1 cellular context compared by ENCODE assay signal in the genomic region with DNA sequence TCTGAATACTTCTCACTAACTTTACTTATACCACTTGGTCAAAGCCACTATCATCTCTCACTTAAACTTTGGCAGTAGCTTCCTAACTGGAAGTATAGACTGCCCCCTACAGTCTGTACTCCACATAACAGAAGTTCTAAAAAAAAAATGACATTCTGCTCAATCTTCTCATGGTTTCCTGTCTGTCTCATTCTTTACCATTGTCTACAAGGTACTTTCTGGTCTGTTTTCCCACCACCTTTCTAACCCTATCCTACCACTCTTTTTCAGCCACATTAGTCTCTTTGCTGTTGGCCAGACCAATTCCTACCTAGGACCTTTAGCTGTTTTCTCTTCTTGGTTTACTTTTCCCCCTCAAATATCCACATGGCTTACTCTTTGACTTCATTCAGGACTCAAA.
TF ChIP-seq lines count a peak whose summit lies in the region.

No MANE protein-coding gene starts in this region.

TF ChIP-seq in GM12878, 131 proteins besides CTCF, POLR2A, EP300 and RAD21 (continued from another document and continues in another):
- TF ChIP-seq, protein P1, sequence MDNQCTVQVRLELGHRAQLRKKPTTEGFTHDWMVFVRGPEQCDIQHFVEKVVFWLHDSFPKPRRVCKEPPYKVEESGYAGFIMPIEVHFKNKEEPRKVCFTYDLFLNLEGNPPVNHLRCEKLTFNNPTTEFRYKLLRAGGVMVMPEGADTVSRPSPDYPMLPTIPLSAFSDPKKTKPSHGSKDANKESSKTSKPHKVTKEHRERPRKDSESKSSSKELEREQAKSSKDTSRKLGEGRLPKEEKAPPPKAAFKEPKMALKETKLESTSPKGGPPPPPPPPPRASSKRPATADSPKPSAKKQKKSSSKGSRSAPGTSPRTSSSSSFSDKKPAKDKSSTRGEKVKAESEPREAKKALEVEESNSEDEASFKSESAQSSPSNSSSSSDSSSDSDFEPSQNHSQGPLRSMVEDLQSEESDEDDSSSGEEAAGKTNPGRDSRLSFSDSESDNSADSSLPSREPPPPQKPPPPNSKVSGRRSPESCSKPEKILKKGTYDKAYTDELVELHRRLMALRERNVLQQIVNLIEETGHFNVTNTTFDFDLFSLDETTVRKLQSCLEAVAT (IDR thresholded peaks at IDR 0.05): 0 out of 2 replicates have a peak, but pooled peaks have one; percentile 33
- TF ChIP-seq, protein P2, sequence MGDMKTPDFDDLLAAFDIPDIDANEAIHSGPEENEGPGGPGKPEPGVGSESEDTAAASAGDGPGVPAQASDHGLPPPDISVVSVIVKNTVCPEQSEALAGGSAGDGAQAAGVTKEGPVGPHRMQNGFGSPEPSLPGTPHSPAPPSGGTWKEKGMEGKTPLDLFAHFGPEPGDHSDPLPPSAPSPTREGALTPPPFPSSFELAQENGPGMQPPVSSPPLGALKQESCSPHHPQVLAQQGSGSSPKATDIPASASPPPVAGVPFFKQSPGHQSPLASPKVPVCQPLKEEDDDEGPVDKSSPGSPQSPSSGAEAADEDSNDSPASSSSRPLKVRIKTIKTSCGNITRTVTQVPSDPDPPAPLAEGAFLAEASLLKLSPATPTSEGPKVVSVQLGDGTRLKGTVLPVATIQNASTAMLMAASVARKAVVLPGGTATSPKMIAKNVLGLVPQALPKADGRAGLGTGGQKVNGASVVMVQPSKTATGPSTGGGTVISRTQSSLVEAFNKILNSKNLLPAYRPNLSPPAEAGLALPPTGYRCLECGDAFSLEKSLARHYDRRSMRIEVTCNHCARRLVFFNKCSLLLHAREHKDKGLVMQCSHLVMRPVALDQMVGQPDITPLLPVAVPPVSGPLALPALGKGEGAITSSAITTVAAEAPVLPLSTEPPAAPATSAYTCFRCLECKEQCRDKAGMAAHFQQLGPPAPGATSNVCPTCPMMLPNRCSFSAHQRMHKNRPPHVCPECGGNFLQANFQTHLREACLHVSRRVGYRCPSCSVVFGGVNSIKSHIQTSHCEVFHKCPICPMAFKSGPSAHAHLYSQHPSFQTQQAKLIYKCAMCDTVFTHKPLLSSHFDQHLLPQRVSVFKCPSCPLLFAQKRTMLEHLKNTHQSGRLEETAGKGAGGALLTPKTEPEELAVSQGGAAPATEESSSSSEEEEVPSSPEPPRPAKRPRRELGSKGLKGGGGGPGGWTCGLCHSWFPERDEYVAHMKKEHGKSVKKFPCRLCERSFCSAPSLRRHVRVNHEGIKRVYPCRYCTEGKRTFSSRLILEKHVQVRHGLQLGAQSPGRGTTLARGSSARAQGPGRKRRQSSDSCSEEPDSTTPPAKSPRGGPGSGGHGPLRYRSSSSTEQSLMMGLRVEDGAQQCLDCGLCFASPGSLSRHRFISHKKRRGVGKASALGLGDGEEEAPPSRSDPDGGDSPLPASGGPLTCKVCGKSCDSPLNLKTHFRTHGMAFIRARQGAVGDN (IDR thresholded peaks at IDR 0.05): no peak
- TF ChIP-seq POLR2AphosphoS5 (IDR thresholded peaks at IDR 0.05; ENCODE audit: low read length): no peak
- TF ChIP-seq, protein P3, sequence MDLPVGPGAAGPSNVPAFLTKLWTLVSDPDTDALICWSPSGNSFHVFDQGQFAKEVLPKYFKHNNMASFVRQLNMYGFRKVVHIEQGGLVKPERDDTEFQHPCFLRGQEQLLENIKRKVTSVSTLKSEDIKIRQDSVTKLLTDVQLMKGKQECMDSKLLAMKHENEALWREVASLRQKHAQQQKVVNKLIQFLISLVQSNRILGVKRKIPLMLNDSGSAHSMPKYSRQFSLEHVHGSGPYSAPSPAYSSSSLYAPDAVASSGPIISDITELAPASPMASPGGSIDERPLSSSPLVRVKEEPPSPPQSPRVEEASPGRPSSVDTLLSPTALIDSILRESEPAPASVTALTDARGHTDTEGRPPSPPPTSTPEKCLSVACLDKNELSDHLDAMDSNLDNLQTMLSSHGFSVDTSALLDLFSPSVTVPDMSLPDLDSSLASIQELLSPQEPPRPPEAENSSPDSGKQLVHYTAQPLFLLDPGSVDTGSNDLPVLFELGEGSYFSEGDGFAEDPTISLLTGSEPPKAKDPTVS (IDR thresholded peaks at IDR 0.05; ENCODE audit: low read depth, low read length): no peak
- no peak for TF ChIP-seq SRF (IDR thresholded peaks at IDR 0.05; ENCODE audit: low read depth in 2 of 2, low read length in 2 of 2)
- peak; percentile 71 for TF ChIP-seq ZNF384 (IDR thresholded peaks at IDR 0.05; ENCODE audit: borderline replicate concordance, low read depth, low read length)
- no peak for TF ChIP-seq SUPT20H (IDR thresholded peaks at IDR 0.05; ENCODE audit: borderline replicate concordance, control insufficient read depth, low read depth, low read length)
- TF ChIP-seq, protein P4, sequence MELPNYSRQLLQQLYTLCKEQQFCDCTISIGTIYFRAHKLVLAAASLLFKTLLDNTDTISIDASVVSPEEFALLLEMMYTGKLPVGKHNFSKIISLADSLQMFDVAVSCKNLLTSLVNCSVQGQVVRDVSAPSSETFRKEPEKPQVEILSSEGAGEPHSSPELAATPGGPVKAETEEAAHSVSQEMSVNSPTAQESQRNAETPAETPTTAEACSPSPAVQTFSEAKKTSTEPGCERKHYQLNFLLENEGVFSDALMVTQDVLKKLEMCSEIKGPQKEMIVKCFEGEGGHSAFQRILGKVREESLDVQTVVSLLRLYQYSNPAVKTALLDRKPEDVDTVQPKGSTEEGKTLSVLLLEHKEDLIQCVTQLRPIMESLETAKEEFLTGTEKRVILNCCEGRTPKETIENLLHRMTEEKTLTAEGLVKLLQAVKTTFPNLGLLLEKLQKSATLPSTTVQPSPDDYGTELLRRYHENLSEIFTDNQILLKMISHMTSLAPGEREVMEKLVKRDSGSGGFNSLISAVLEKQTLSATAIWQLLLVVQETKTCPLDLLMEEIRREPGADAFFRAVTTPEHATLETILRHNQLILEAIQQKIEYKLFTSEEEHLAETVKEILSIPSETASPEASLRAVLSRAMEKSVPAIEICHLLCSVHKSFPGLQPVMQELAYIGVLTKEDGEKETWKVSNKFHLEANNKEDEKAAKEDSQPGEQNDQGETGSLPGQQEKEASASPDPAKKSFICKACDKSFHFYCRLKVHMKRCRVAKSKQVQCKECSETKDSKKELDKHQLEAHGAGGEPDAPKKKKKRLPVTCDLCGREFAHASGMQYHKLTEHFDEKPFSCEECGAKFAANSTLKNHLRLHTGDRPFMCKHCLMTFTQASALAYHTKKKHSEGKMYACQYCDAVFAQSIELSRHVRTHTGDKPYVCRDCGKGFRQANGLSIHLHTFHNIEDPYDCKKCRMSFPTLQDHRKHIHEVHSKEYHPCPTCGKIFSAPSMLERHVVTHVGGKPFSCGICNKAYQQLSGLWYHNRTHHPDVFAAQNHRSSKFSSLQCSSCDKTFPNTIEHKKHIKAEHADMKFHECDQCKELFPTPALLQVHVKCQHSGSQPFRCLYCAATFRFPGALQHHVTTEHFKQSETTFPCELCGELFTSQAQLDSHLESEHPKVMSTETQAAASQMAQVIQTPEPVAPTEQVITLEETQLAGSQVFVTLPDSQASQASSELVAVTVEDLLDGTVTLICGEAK (IDR thresholded peaks at IDR 0.05; ENCODE audit: borderline replicate concordance): no peak
- TF ChIP-seq, protein P5, sequence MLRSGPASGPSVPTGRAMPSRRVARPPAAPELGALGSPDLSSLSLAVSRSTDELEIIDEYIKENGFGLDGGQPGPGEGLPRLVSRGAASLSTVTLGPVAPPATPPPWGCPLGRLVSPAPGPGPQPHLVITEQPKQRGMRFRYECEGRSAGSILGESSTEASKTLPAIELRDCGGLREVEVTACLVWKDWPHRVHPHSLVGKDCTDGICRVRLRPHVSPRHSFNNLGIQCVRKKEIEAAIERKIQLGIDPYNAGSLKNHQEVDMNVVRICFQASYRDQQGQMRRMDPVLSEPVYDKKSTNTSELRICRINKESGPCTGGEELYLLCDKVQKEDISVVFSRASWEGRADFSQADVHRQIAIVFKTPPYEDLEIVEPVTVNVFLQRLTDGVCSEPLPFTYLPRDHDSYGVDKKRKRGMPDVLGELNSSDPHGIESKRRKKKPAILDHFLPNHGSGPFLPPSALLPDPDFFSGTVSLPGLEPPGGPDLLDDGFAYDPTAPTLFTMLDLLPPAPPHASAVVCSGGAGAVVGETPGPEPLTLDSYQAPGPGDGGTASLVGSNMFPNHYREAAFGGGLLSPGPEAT (IDR thresholded peaks at IDR 0.05; ENCODE audit: low read depth): peak; percentile 74; the same call in 1 of the 2 replicates
- TF ChIP-seq, protein P6, sequence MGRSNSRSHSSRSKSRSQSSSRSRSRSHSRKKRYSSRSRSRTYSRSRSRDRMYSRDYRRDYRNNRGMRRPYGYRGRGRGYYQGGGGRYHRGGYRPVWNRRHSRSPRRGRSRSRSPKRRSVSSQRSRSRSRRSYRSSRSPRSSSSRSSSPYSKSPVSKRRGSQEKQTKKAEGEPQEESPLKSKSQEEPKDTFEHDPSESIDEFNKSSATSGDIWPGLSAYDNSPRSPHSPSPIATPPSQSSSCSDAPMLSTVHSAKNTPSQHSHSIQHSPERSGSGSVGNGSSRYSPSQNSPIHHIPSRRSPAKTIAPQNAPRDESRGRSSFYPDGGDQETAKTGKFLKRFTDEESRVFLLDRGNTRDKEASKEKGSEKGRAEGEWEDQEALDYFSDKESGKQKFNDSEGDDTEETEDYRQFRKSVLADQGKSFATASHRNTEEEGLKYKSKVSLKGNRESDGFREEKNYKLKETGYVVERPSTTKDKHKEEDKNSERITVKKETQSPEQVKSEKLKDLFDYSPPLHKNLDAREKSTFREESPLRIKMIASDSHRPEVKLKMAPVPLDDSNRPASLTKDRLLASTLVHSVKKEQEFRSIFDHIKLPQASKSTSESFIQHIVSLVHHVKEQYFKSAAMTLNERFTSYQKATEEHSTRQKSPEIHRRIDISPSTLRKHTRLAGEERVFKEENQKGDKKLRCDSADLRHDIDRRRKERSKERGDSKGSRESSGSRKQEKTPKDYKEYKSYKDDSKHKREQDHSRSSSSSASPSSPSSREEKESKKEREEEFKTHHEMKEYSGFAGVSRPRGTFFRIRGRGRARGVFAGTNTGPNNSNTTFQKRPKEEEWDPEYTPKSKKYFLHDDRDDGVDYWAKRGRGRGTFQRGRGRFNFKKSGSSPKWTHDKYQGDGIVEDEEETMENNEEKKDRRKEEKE (IDR thresholded peaks at IDR 0.05): no peak
- TF ChIP-seq, protein P7, sequence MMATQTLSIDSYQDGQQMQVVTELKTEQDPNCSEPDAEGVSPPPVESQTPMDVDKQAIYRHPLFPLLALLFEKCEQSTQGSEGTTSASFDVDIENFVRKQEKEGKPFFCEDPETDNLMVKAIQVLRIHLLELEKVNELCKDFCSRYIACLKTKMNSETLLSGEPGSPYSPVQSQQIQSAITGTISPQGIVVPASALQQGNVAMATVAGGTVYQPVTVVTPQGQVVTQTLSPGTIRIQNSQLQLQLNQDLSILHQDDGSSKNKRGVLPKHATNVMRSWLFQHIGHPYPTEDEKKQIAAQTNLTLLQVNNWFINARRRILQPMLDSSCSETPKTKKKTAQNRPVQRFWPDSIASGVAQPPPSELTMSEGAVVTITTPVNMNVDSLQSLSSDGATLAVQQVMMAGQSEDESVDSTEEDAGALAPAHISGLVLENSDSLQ (IDR thresholded peaks at IDR 0.05): peak; percentile 63
- no peak for TF ChIP-seq SIN3A (IDR thresholded peaks at IDR 0.05; ENCODE audit: low read depth, low read length)
- no peak for TF ChIP-seq TCF7 (IDR thresholded peaks at IDR 0.05; ENCODE audit: borderline replicate concordance)
- TF ChIP-seq CREM (IDR thresholded peaks at IDR 0.05; ENCODE audit: low read depth): no peak
- TF ChIP-seq, protein P8, sequence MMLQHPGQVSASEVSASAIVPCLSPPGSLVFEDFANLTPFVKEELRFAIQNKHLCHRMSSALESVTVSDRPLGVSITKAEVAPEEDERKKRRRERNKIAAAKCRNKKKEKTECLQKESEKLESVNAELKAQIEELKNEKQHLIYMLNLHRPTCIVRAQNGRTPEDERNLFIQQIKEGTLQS (IDR thresholded peaks at IDR 0.05; ENCODE audit: borderline replicate concordance, extremely low read depth, low read depth, low read length): no peak
- TF ChIP-seq, protein P9, sequence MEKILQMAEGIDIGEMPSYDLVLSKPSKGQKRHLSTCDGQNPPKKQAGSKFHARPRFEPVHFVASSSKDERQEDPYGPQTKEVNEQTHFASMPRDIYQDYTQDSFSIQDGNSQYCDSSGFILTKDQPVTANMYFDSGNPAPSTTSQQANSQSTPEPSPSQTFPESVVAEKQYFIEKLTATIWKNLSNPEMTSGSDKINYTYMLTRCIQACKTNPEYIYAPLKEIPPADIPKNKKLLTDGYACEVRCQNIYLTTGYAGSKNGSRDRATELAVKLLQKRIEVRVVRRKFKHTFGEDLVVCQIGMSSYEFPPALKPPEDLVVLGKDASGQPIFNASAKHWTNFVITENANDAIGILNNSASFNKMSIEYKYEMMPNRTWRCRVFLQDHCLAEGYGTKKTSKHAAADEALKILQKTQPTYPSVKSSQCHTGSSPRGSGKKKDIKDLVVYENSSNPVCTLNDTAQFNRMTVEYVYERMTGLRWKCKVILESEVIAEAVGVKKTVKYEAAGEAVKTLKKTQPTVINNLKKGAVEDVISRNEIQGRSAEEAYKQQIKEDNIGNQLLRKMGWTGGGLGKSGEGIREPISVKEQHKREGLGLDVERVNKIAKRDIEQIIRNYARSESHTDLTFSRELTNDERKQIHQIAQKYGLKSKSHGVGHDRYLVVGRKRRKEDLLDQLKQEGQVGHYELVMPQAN (conservative IDR thresholded peaks at IDR 0.05): no peak
- no peak for TF ChIP-seq MTA2 (IDR thresholded peaks at IDR 0.05; ENCODE audit: low read depth)
- no peak for TF ChIP-seq SREBF2 (IDR thresholded peaks at IDR 0.05; ENCODE audit: low read length)
- no peak for TF ChIP-seq CEBPB (IDR thresholded peaks at IDR 0.05; ENCODE audit: borderline replicate concordance in 1 of 2, low read depth in 2 of 2, low read length in 2 of 2)
- no peak for TF ChIP-seq NFXL1 (IDR thresholded peaks at IDR 0.05; ENCODE audit: borderline replicate concordance)
- no peak for TF ChIP-seq NR2F1 (conservative IDR thresholded peaks at IDR 0.05)
- no peak for TF ChIP-seq ASH2L (IDR thresholded peaks at IDR 0.05; ENCODE audit: borderline replicate concordance, low read depth)
- no peak for TF ChIP-seq STAT3 (IDR thresholded peaks at IDR 0.05; ENCODE audit: low read depth, low read length)
- no peak for TF ChIP-seq HDAC2 (IDR thresholded peaks at IDR 0.05)
- peak; percentile 76; the same call in 1 of the 2 replicates for TF ChIP-seq YBX1 (IDR thresholded peaks at IDR 0.05)
- TF ChIP-seq SPI1 (IDR thresholded peaks at IDR 0.05; ENCODE audit: borderline replicate concordance, insufficient read depth, low read depth, low read length): no peak
- no peak for TF ChIP-seq ZZZ3 (IDR thresholded peaks at IDR 0.05; ENCODE audit: control insufficient read depth, insufficient read length, low read depth)
- no peak for TF ChIP-seq ZNF622 (IDR thresholded peaks at IDR 0.05)
- no peak for TF ChIP-seq RUNX3 (IDR thresholded peaks at IDR 0.05; ENCODE audit: low read length)
- TF ChIP-seq TARDBP (IDR thresholded peaks at IDR 0.05; ENCODE audit: borderline replicate concordance): no peak
- no peak for TF ChIP-seq POLR2AphosphoS2 (IDR thresholded peaks at IDR 0.05; ENCODE audit: low read depth, low read length)
- no peak for TF ChIP-seq TCF12 (IDR thresholded peaks at IDR 0.05; ENCODE audit: low read depth, low read length)
- TF ChIP-seq YY1 (IDR thresholded peaks at IDR 0.05; ENCODE audit: low read depth, low read length): no peak
- TF ChIP-seq NR2C2 (IDR thresholded peaks at IDR 0.05; ENCODE audit: borderline replicate concordance, control insufficient read depth, insufficient read length, low read depth): no peak
- TF ChIP-seq, protein P10, sequence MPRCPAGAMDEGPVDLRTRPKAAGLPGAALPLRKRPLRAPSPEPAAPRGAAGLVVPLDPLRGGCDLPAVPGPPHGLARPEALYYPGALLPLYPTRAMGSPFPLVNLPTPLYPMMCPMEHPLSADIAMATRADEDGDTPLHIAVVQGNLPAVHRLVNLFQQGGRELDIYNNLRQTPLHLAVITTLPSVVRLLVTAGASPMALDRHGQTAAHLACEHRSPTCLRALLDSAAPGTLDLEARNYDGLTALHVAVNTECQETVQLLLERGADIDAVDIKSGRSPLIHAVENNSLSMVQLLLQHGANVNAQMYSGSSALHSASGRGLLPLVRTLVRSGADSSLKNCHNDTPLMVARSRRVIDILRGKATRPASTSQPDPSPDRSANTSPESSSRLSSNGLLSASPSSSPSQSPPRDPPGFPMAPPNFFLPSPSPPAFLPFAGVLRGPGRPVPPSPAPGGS (IDR thresholded peaks at IDR 0.05; ENCODE audit: borderline replicate concordance, insufficient read depth, low read depth, low read length, poor library complexity, severe bottlenecking): no peak
